In the genomic region with DNA sequence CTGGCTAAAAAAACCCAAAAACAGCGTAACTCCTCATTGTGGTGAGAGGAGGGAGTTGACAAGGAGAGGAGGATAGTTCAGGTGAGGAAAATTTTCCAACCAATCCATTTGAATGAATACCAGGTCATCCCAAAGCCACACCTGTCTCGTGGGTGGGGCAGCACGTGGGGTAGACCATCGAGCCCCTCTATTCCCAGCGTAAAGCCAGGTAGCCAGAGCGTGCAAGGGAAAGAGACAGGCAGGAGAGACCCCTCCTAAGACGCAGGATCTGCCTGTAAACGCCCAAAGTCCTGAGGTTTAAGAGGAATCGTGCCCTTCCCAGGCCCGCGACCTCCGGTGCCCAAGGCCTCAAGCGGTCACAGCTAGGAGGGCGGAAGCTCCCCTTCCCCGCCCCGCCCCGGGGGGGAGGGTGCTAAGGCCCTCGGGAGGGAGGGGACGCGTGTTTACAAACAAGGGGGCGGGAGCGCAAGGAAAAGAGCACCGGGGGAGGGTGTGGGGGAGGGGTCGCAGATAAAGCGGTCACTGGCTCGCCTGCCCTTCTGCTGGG, we compare ENCODE assay signal across 7 cellular contexts. TPM values are rescaled to one million over a fixed set of nuclear protein-coding genes. Genes with fewer than 3 reads are reported as not detected.
A peak's percentile ranks its signal among the peaks of the same experiment; 100 is the strongest.
DNase-seq lines count a peak whose midpoint lies in the region; ATAC-seq and TF ChIP-seq lines count a peak whose summit lies in the region.

No MANE protein-coding gene starts in this region.

- H3K9me3 ChIP-seq in HCT116 (ENCODE audit: control insufficient read depth in 1 of 2, insufficient read depth in 1 of 2, low read depth in 1 of 2, low read length in 2 of 2) = no peaks in the 10 kb centered on the region
- no peaks in the 10 kb centered on the region for H3K9me3 ChIP-seq in WERI-Rb-1 (ENCODE audit: severe bottlenecking)
- no peaks in the 10 kb centered on the region for H3K9me3 ChIP-seq in lower lobe of right lung

- no peaks in the 10 kb centered on the region for H3K27me3 ChIP-seq in HCT116 (ENCODE audit: insufficient read depth, low read length)
- no peaks in the 10 kb centered on the region for H3K27me3 ChIP-seq in WERI-Rb-1 (ENCODE audit: insufficient read depth, low read depth, severe bottlenecking)
- no peaks in the 10 kb centered on the region for H3K27me3 ChIP-seq in lower lobe of right lung (ENCODE audit: low read depth)

- H3K4me3 ChIP-seq in GM12865 (ENCODE audit: low read depth, low read length) (peak overlapping the region; percentile 96), HCT116 (replicated peaks in 1 of 2; ENCODE audit: low read depth in 1 of 2, low read length in 2 of 2) (peak overlapping the region; percentile 63 to 69), NB4 (ENCODE audit: low read depth, low read length) (peak overlapping the region; percentile 92), WERI-Rb-1 (ENCODE audit: low read depth, low read length) (peak overlapping the region; percentile 82), coronary artery (peak overlapping the region; percentile 83), lower lobe of right lung (peak overlapping the region; percentile 88)

- H3K27ac ChIP-seq in HCT116 (ENCODE audit: low read depth, low read length) (peak overlapping the region; percentile 94), WERI-Rb-1 (peak overlapping the region; percentile 99), coronary artery (peak overlapping the region; percentile 94 to 97), lower lobe of right lung (peak overlapping the region; percentile 95)

- ATAC-seq in HCT116 (peak; percentile 48), lower lobe of right lung (peak; percentile 68)

- no peak overlapping the region for H2AFZ ChIP-seq in HCT116 (ENCODE audit: low read depth, low read length, poor library complexity, severe bottlenecking)

- H3K4me2 ChIP-seq in HCT116 (ENCODE audit: low read length) = peak overlapping the region; percentile 96

- peak overlapping the region; percentile 80 for H3K9ac ChIP-seq in HCT116 (ENCODE audit: low read length)

- H3K79me2 ChIP-seq in HCT116 (ENCODE audit: insufficient read depth, low read length) = peaks cover 69% of the 10 kb centered on the region

- peaks cover 32 to 47% of the 10 kb centered on the region in 2 experiments; a peak in 3 of 4 replicates for H3K36me3 ChIP-seq in HCT116 (ENCODE audit: control insufficient read depth in 1 of 2, insufficient read depth in 2 of 2, low read length in 2 of 2)
- peaks cover 72% of the 10 kb centered on the region for H3K36me3 ChIP-seq in WERI-Rb-1
- peaks cover 48% of the 10 kb centered on the region for H3K36me3 ChIP-seq in lower lobe of right lung

- H3K9me2 ChIP-seq in HCT116 (ENCODE audit: insufficient read depth) = no peaks in the 10 kb centered on the region

- H4K20me1 ChIP-seq in HCT116 (ENCODE audit: insufficient read depth) = no peaks in the 10 kb centered on the region

- peak; percentile 35 for TF ChIP-seq POLR2A in HCT116 (IDR thresholded peaks at IDR 0.05; ENCODE audit: borderline replicate concordance, extremely low read depth, insufficient read depth, insufficient read length)
- no peak for TF ChIP-seq POLR2A in NB4 (IDR thresholded peaks at IDR 0.05; ENCODE audit: extremely low read depth, insufficient read length)

- peak; percentile 91 for DNase-seq in GM12865 (ENCODE audit: low read depth)
- DNase-seq in HCT116 (ENCODE audit: low read depth, low spot score) = peak; percentile 74
- peak; percentile 94 for DNase-seq in NB4 (ENCODE audit: low read depth)
- DNase-seq in WERI-Rb-1 = peak; percentile 92
- peak; percentile 83 for DNase-seq in coronary artery (ENCODE audit: low spot score)
- DNase-seq in lower lobe of right lung = no peak
- peak; percentile 40 to 42 for DNase-seq in stimulated activated CD8-positive, alpha-beta memory T cell treated with anti-CD3 and anti-CD28 coated beads, Interleukin-2, amount 100 ng/mL, for 1 hour (ENCODE audit: low read depth in 2 of 2)

- CTCF ChIA-PET in HCT116 (lab: Charles Lee) = interaction anchor here (1.0 kb wide), 1 partner anchor 28 kb away, joined by 3 read pairs; no protein-coding TSS in a partner anchor

- H3K4me1 ChIP-seq in HCT116 (ENCODE audit: control insufficient read depth in 1 of 2, insufficient read depth in 2 of 2, low read length in 2 of 2) (peaks cover 31 to 52% of the 10 kb centered on the region in 2 experiments), lower lobe of right lung (peaks cover 59% of the 10 kb centered on the region)

- RAD21 ChIA-PET in HCT116 (lab: Charles Lee; ENCODE audit: low non-redundant PET in 1 of 2, low total read pairs in 2 of 2, uncharacterized antibody in 2 of 2, unreplicated experiment in 2 of 2) = interaction anchor here in 1 of 2 experiments (0.7 kb wide), 1 partner anchor 39 kb away, joined by 3 read pairs; no protein-coding TSS in a partner anchor

- TSS peak; percentile 47 for BruUV-seq in HCT116 (replicated peaks; lab: Mats Ljungman, UMichigan)

- TF ChIP-seq CTCF in GM12865 (IDR thresholded peaks at IDR 0.05; ENCODE audit: insufficient read depth, low read depth, low read length, missing control alignments) = no peak
- no peak for TF ChIP-seq CTCF in HCT116 (IDR thresholded peaks at IDR 0.05 in 2 of 3, conservative IDR thresholded peaks at IDR 0.05 in 1 of 3; ENCODE audit: borderline replicate concordance in 1 of 3, insufficient read depth in 1 of 3, low read depth in 2 of 3, low read length in 2 of 3)
- no peak for TF ChIP-seq CTCF in NB4 (IDR thresholded peaks at IDR 0.05; ENCODE audit: low read depth, low read length)
- TF ChIP-seq CTCF in WERI-Rb-1 (IDR thresholded peaks at IDR 0.05; ENCODE audit: low read depth, low read length) = no peak
- no peak for TF ChIP-seq CTCF in coronary artery (IDR thresholded peaks at IDR 0.05)
- TF ChIP-seq CTCF in lower lobe of right lung (IDR thresholded peaks at IDR 0.05) = no peak

- TF ChIP-seq RAD21 in HCT116 (IDR thresholded peaks at IDR 0.05; ENCODE audit: low read depth) = no peak

- POLR2A ChIA-PET in HCT116 (lab: Charles Lee) = interaction anchor here (0.6 to 1.5 kb wide), 6 partner anchors 9 to 229 kb away, joined by 3 to 6 read pairs (median 4); a partner anchor contains a TSS

- intact Hi-C loops in HCT116 (cut with micrococcal nuclease) = loop anchor here (1.0 to 10.0 kb wide), 4 partner anchors 50 to 215 kb away; a partner anchor contains a TSS
- intact Hi-C loops in lower lobe of right lung (cut with DNase I) = no loop called here

TF ChIP-seq in HCT116, 20 proteins besides CTCF, POLR2A, EP300 and RAD21 (continues in another document):
- no peak for TF ChIP-seq CBX3 (IDR thresholded peaks at IDR 0.05; ENCODE audit: low read depth)
- TF ChIP-seq, protein P1, sequence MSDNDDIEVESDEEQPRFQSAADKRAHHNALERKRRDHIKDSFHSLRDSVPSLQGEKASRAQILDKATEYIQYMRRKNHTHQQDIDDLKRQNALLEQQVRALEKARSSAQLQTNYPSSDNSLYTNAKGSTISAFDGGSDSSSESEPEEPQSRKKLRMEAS (IDR thresholded peaks at IDR 0.05) = no peak
- peak; percentile 65; the same call in 1 of the 2 replicates for TF ChIP-seq ZFX (IDR thresholded peaks at IDR 0.05)
- peak; percentile 47 for TF ChIP-seq POLR2AphosphoS5 (IDR thresholded peaks at IDR 0.05; ENCODE audit: low read depth, low read length)
- TF ChIP-seq ELF1 (IDR thresholded peaks at IDR 0.05; ENCODE audit: borderline replicate concordance, low read depth) = no peak
- no peak for TF ChIP-seq FOSL1 (IDR thresholded peaks at IDR 0.05; ENCODE audit: low read depth)
- TF ChIP-seq SP1 (IDR thresholded peaks at IDR 0.05; ENCODE audit: low read depth) = no peak
- TF ChIP-seq, protein P2, sequence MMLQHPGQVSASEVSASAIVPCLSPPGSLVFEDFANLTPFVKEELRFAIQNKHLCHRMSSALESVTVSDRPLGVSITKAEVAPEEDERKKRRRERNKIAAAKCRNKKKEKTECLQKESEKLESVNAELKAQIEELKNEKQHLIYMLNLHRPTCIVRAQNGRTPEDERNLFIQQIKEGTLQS (IDR thresholded peaks at IDR 0.05) = no peak
- TF ChIP-seq, protein P3, sequence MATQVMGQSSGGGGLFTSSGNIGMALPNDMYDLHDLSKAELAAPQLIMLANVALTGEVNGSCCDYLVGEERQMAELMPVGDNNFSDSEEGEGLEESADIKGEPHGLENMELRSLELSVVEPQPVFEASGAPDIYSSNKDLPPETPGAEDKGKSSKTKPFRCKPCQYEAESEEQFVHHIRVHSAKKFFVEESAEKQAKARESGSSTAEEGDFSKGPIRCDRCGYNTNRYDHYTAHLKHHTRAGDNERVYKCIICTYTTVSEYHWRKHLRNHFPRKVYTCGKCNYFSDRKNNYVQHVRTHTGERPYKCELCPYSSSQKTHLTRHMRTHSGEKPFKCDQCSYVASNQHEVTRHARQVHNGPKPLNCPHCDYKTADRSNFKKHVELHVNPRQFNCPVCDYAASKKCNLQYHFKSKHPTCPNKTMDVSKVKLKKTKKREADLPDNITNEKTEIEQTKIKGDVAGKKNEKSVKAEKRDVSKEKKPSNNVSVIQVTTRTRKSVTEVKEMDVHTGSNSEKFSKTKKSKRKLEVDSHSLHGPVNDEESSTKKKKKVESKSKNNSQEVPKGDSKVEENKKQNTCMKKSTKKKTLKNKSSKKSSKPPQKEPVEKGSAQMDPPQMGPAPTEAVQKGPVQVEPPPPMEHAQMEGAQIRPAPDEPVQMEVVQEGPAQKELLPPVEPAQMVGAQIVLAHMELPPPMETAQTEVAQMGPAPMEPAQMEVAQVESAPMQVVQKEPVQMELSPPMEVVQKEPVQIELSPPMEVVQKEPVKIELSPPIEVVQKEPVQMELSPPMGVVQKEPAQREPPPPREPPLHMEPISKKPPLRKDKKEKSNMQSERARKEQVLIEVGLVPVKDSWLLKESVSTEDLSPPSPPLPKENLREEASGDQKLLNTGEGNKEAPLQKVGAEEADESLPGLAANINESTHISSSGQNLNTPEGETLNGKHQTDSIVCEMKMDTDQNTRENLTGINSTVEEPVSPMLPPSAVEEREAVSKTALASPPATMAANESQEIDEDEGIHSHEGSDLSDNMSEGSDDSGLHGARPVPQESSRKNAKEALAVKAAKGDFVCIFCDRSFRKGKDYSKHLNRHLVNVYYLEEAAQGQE (IDR thresholded peaks at IDR 0.05; ENCODE audit: low read depth) = no peak
- no peak for TF ChIP-seq ZNF274 (IDR thresholded peaks at IDR 0.05; ENCODE audit: low read depth, low read length)
- no peak for TF ChIP-seq YY1 (IDR thresholded peaks at IDR 0.05; ENCODE audit: extremely low read depth, insufficient replicate concordance, low read depth, low read length)
- no peak for TF ChIP-seq EZH2 (IDR thresholded peaks at IDR 0.05)
- no peak for TF ChIP-seq CEBPB (IDR thresholded peaks at IDR 0.05; ENCODE audit: low read depth)

RNA-seq across cellular contexts. Expression of a gene that starts 0.7 kb away (rescaled TPM):
- total RNA-seq in HCT116 (2021; ENCODE audit: unreplicated experiment) (49.9 TPM), lower lobe of right lung (47.4 TPM)
- polyA plus RNA-seq in HCT116 (2012) = 49.3 and 59.8 TPM in 2 replicates

RNA-seq across cellular contexts. Expression of a gene that starts 0.9 kb away (rescaled TPM):
- 130 TPM for total RNA-seq in HCT116 (2021; ENCODE audit: unreplicated experiment)
- polyA plus RNA-seq in HCT116 (2012) = 124 and 179 TPM in 2 replicates
- total RNA-seq in lower lobe of right lung = 76.0 TPM

RNA-seq across cellular contexts. Expression of a gene that starts 4.7 kb away (rescaled TPM):
- total RNA-seq in HCT116 (2021; ENCODE audit: unreplicated experiment) (22.0 TPM), lower lobe of right lung (13.3 TPM)
- polyA plus RNA-seq in HCT116 (2012) = 29.2 and 33.9 TPM in 2 replicates

RNA-seq across cellular contexts. Expression of a gene that starts 7.5 kb away (rescaled TPM):
- total RNA-seq in HCT116 (2021; ENCODE audit: unreplicated experiment) (7.6 TPM), lower lobe of right lung (0.77 TPM)
- polyA plus RNA-seq in HCT116 (2012) = 3.8 and 4.1 TPM in 2 replicates

RNA-seq across cellular contexts. Expression of a gene that starts 8.5 kb away (rescaled TPM):
- total RNA-seq in HCT116 (2021; ENCODE audit: unreplicated experiment) = 45.9 TPM
- polyA plus RNA-seq in HCT116 (2012) = 57.0 and 57.1 TPM in 2 replicates
- total RNA-seq in lower lobe of right lung = 43.1 TPM
